ENCODE assay signal across 10 cellular contexts in genomic region chr19:6720369-6721112, GRCh38. TPM values are rescaled to one million over a fixed set of nuclear protein-coding genes. Genes with fewer than 3 reads are reported as not detected.
DNase-seq lines count a peak whose midpoint lies in the region; ATAC-seq, FAIRE-seq and TF ChIP-seq lines count a peak whose summit lies in the region.
"Had no signal": no experiment of that assay in that cellular context is flagged by ENCODE, and none has a peak within 500 bp of the region (broad histone marks: within the 10 kb centered on the region; RNA-seq: fewer than 3 reads in every experiment).

C3 (minus strand) TSS chr19:6720650; CDS start chr19:6720589, 61 bp downstream.

- peak within 1 kb of the TSS in 1 of 5 experiments; percentile 24 for H3K4me3 Mint-ChIP-seq in brain
- H3K4me3 Mint-ChIP-seq in activated T-helper 17 cell treated with anti-CD3 and anti-CD28 coated beads, Interleukin-2, amount 50 U/mL, for 72 hours = no peak within 1 kb of the TSS

- H3K36me3 Mint-ChIP-seq in brain = no peaks in the 10 kb centered on the region
- no peaks in the 10 kb centered on the region for H3K36me3 Mint-ChIP-seq in activated T-helper 17 cell treated with anti-CD3 and anti-CD28 coated beads, Interleukin-2, amount 50 U/mL, for 72 hours (ENCODE audit: low read depth)

- H3K9me3 Mint-ChIP-seq in brain = peaks cover 0 to 6% (median 4%) of the 10 kb centered on the region in 5 experiments
- H3K9me3 Mint-ChIP-seq in activated T-helper 17 cell treated with anti-CD3 and anti-CD28 coated beads, Interleukin-2, amount 50 U/mL, for 72 hours = peaks cover 3% of the 10 kb centered on the region

- no peaks in the 10 kb centered on the region for H3K9me3 ChIP-seq in SJCRH30 (replicated peaks)
- H3K9me3 ChIP-seq: SK-N-SH had no signal

- TF ChIP-seq CTCF in brain (conservative IDR thresholded peaks at IDR 0.05) = no peak

- no peak for ATAC-seq in activated T-helper 17 cell treated with anti-CD3 and anti-CD28 coated beads, Interleukin-2, amount 50 U/mL, for 72 hours (replicated peaks)

- H3K27ac ChIP-seq in layer of hippocampus (ENCODE audit: low read depth, low read length) = peak within 1 kb of the TSS; percentile 38
- peak within 1 kb of the TSS; percentile 17 for H3K27ac ChIP-seq in temporal lobe (ENCODE audit: low read depth, low read length)
- H3K27ac ChIP-seq in SJCRH30 = no peak within 1 kb of the TSS

- no peak for FAIRE-seq in RCC 7860 (lab: Jason Lieb, UNC)

- H3K27me3 Mint-ChIP-seq in brain = peaks cover 19% of the 10 kb centered on the region
- peaks cover 3% of the 10 kb centered on the region for H3K27me3 Mint-ChIP-seq in activated T-helper 17 cell treated with anti-CD3 and anti-CD28 coated beads, Interleukin-2, amount 50 U/mL, for 72 hours

- no peaks in the 10 kb centered on the region for H3K4me1 ChIP-seq in SJCRH30

- no peaks in the 10 kb centered on the region for H3K4me1 Mint-ChIP-seq in brain
- peaks cover 8% of the 10 kb centered on the region for H3K4me1 Mint-ChIP-seq in activated T-helper 17 cell treated with anti-CD3 and anti-CD28 coated beads, Interleukin-2, amount 50 U/mL, for 72 hours

- no peaks in the 10 kb centered on the region for H3K27me3 ChIP-seq in layer of hippocampus (ENCODE audit: control insufficient read depth, insufficient read depth, low read length)
- H3K27me3 ChIP-seq in SJCRH30 = 0 out of 2 replicates have a peak, but pooled peaks cover 8% of the 10 kb centered on the region

- no peak within 1 kb of the TSS for H3K4me3 ChIP-seq in SJCRH30

- peak within 1 kb of the TSS in 1 of 5 experiments; percentile 34 for H3K27ac Mint-ChIP-seq in brain
- no peak within 1 kb of the TSS for H3K27ac Mint-ChIP-seq in activated T-helper 17 cell treated with anti-CD3 and anti-CD28 coated beads, Interleukin-2, amount 50 U/mL, for 72 hours

- H3K36me3 ChIP-seq in SJCRH30 = no peaks in the 10 kb centered on the region

- peak; percentile 56 for DNase-seq in HuH-7 (ENCODE audit: low spot score)
- no peak for DNase-seq in RCC 7860 (ENCODE audit: low spot score)
- no peak for DNase-seq in SJCRH30
- DNase-seq in NCI-H510A treated with DMSO at 0.1 percent for 48 hours (lab: John Stamatoyannopoulos, UW) = no peak
- DNase-seq: effector memory CD4-positive, alpha-beta T cell; SK-N-SH had no signal

RNA-seq across cellular contexts. Expression of gene C3, which starts in this region (rescaled TPM):
- 85.0 TPM for polyA plus RNA-seq in brain (ENCODE audit: insufficient read depth, low read depth, low replicate concordance)
- 8.9 TPM for total RNA-seq in temporal lobe
- 1 to 10 TPM in 1 of 2 donors, under 1 TPM in 1; 0.99 to 4.3 TPM for total RNA-seq in activated T-helper 17 cell treated with anti-CD3 and anti-CD28 coated beads, Interleukin-2, amount 50 U/mL, for 72 hours
- not detected in 2 replicates for total RNA-seq in SJCRH30 (2014; rRNA removed; shearing (Covaris generic))
